Comparison of ENCODE assay signal across 33 cellular contexts in the genomic region with DNA sequence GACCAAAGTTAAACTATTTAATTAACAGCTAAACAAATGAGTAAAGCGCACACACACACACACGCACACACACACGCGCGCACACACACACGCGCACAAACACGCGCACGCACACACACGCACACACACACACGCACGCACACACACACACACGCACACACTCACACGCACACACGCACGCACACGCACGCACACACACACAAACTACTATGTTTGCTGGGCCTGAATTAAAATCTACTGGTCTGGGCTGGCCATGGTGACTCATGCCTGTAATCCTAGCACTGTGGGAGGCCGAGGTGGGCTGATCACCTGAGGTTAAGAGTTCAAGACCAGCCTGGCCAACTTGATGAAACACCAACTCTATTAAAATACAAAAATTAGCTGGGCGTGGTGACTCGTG.
"Had no signal": no experiment of that assay in that cellular context is flagged by ENCODE, and none has a peak within 500 bp of the region (broad histone marks: within the 10 kb centered on the region; RNA-seq: fewer than 3 reads in every experiment).

No MANE protein-coding gene starts in this region.

- H3K27ac ChIP-seq: ascending aorta, cardiac muscle cell, colonic mucosa, Peyer's patch, WERI-Rb-1 had no signal

- H3K9me3 ChIP-seq: ascending aorta, colonic mucosa, Peyer's patch had no signal

- H3K36me3 ChIP-seq: ascending aorta, cardiac muscle cell, colonic mucosa, Peyer's patch, WERI-Rb-1 had no signal

- DNase-seq: activated CD4-positive, alpha-beta memory T cell treated with anti-CD3 and anti-CD28 coated beads, Interleukin-2, amount 10 ng/mL, durations not matched to agents 7 days and 5 days; activated CD4-positive, alpha-beta T cell treated with anti-CD3 and anti-CD28 coated beads for 1 hour; activated CD4-positive, alpha-beta T cell treated with anti-CD3 and anti-CD28 coated beads for 48 hours; activated CD4-positive, CD25-positive, alpha-beta regulatory T cell; activated CD8-positive, alpha-beta memory T cell treated with anti-CD3 and anti-CD28 coated beads for 24 hours; activated CD8-positive, alpha-beta memory T cell treated with anti-CD3 and anti-CD28 coated beads, Interleukin-2, amount 10 ng/mL, durations not matched to agents 7 days and 5 days; activated CD8-positive, alpha-beta memory T cell treated with anti-CD3 and anti-CD28 coated beads, Interleukin-2, amount 50 U/mL, for 48 hours; activated effector memory CD4-positive, alpha-beta T cell treated with Interleukin-2 at 50 U/mL for 16 hours; activated naive CD4-positive, alpha-beta T cell treated with anti-CD3 and anti-CD28 coated beads, Interleukin-2, amount 10 ng/mL, durations not matched to agents 7 days and 5 days; activated T-cell treated with anti-CD3 and anti-CD28 coated beads, Interleukin-2, amount 50 U/mL, for 48 hours; amniotic stem cell; colonic mucosa; NCI-H1048; NCI-H1105 treated with DMSO at 0.1 percent for 48 hours; NCI-H1436; NCI-H1694; NCI-H1930; NCI-H2081 treated with DMSO at 0.1 percent for 48 hours; NCI-H226; NCI-H446 treated with DMSO at 0.1 percent for 48 hours; NCI-H524; NCI-H69; NK-92 treated with Interleukin-12 subunit alpha and Interleukin-12 subunit beta, amount 100 ng/mL, for 24 hours; PC-3; Peyer's patch; RPMI8226; SW 1271; T-helper 1 cell; T1000; WERI-Rb-1 had no signal

- H3K4me3 ChIP-seq: ascending aorta, cardiac muscle cell, colonic mucosa, Peyer's patch had no signal

- ATAC-seq: activated CD8-positive, alpha-beta memory T cell treated with anti-CD3 and anti-CD28 coated beads, Interleukin-2, amount 10 ng/mL, durations not matched to agents 7 days and 5 days; PC-3; Right ventricle myocardium inferior had no signal

- H3K4me1 ChIP-seq: colonic mucosa had no signal

- H3K27me3 ChIP-seq: ascending aorta, cardiac muscle cell, colonic mucosa, Peyer's patch had no signal
